ENCODE assay signal across 13 cellular contexts in genomic region chr9:105662184-105663104, GRCh38. TPM values are rescaled to one million over a fixed set of nuclear protein-coding genes. Genes with fewer than 3 reads are reported as not detected.
DNase-seq lines count a peak whose midpoint lies in the region; ATAC-seq lines count a peak whose summit lies in the region.
"Had no signal": no experiment of that assay in that cellular context is flagged by ENCODE, and none has a peak within 500 bp of the region (broad histone marks: within the 10 kb centered on the region; RNA-seq: fewer than 3 reads in every experiment).

TSS of gene TAL2 (plus strand) at chr9:105662457. CDS start at chr9:105662497, 40 bp downstream.

- ATAC-seq in GM18511 (IDR thresholded peaks at IDR 0.05; ENCODE audit: unreplicated experiment), result peak; percentile 94
- ATAC-seq in GM21390 (IDR thresholded peaks at IDR 0.05; ENCODE audit: unreplicated experiment), result peak; percentile 91
- ATAC-seq in HG03025 (IDR thresholded peaks at IDR 0.05; ENCODE audit: low FRiP score, unreplicated experiment), result peak; percentile 93
- peak; percentile 51 for ATAC-seq in T-helper 17 cell
- ATAC-seq: left cardiac atrium had no signal

- H3K27ac Mint-ChIP-seq in T-helper 17 cell, result no peak within 1 kb of the TSS

- no peaks in the 10 kb centered on the region for H3K4me1 Mint-ChIP-seq in T-helper 17 cell

- H3K27me3 Mint-ChIP-seq in T-helper 17 cell, result peaks cover 22% of the 10 kb centered on the region

- no peak within 1 kb of the TSS for H3K4me3 Mint-ChIP-seq in T-helper 17 cell

- H3K9me3 ChIP-seq in T-helper 17 cell (ENCODE audit: control insufficient read depth, low read length, poor library complexity, severe bottlenecking), result no peaks in the 10 kb centered on the region
- H3K9me3 ChIP-seq: Peyer's patch had no signal

- no peak for DNase-seq in T-helper 17 cell
- DNase-seq in activated CD4-positive, alpha-beta T cell treated with anti-CD3 and anti-CD28 coated beads for 1 hour, result no peak
- no peak for DNase-seq in NCI-H526 treated with DMSO at 0.1 percent for 48 hours (lab: John Stamatoyannopoulos, UW)
- no peak for DNase-seq in inferior parietal cortex (ENCODE audit: extremely low spot score)
- DNase-seq in NCI-H526 (lab: John Stamatoyannopoulos, UW), result no peak
- DNase-seq: activated effector memory CD4-positive, alpha-beta T cell treated with anti-CD3 and anti-CD28 coated beads, Interleukin-2, amount 50 U/mL, for 16 hours; left cardiac atrium; NCI-H1436; Peyer's patch; stimulated activated CD4-positive, alpha-beta T cell treated with anti-CD3 and anti-CD28 coated beads, Interleukin-4, amount 100 ng/mL, for 1 hour had no signal

- H3K36me3 Mint-ChIP-seq in T-helper 17 cell (ENCODE audit: low read depth), result peaks cover 3% of the 10 kb centered on the region

RNA-seq across cellular contexts. Expression of gene TAL2, which starts in this region (rescaled TPM):
- not detected for total RNA-seq in T-helper 17 cell
- total RNA-seq: Peyer's patch had no signal

Comparison
In these comparisons a context has a peak if more than half of its experiments do, and no peak if none do; other contexts are left out.
1. Peak in ATAC-seq in T-helper 17 cell; RNA of the gene not detected or under 1 TPM.